ENCODE assay signal across 18 cellular contexts in the genomic region with DNA sequence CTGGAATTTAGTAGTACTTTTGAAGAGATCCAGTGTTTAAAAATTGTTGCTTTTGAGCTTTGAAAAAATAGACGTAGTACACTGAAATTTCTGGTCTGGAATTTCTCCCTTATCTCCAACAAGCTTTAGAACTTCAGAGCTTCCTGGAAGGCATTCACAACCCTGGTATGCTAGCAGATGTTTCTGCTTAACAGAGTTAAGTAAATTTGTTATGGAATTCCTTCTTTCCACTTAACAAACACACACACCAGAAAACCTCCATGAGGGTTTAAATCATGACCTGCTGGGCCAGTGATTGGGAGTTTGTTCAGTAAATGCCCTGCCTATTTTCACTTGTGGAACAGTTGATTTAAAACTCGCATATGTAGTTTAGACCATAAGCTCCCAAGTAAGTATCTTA. TPM values are rescaled to one million over a fixed set of nuclear protein-coding genes. Genes with fewer than 3 reads are reported as not detected.
DNase-seq lines count a peak whose midpoint lies in the region; ATAC-seq and TF ChIP-seq lines count a peak whose summit lies in the region.
"Had no signal": no experiment of that assay in that cellular context is flagged by ENCODE, and none has a peak within 500 bp of the region (broad histone marks: within the 10 kb centered on the region; RNA-seq: fewer than 3 reads in every experiment).

No MANE protein-coding gene starts in this region.

- H3K4me1 ChIP-seq in adipocyte (ENCODE audit: control insufficient read depth, insufficient read depth, low read length), result no peaks in the 10 kb centered on the region
- H3K4me1 ChIP-seq: HAP-1, parathyroid adenoma had no signal

- no peaks in the 10 kb centered on the region for H3K9me3 ChIP-seq in adipocyte (ENCODE audit: control insufficient read depth, low read length)
- H3K9me3 ChIP-seq: HAP-1, mucosa of descending colon had no signal

- H3K9me3 Mint-ChIP-seq in nephron progenitor cell, result no peaks in the 10 kb centered on the region

- DNase-seq in EL (peak; percentile 6), adipocyte (ENCODE audit: low read depth) (peak; percentile 91), fibroblast of peridontal ligament (ENCODE audit: extremely low read depth) (peak; percentile 84), non-pigmented ciliary epithelial cell (ENCODE audit: low read depth) (peak; percentile 52), H7 (no peak), nephron progenitor cell (no peak), head of caudate nucleus (no peak)
- DNase-seq: activated CD4-positive, alpha-beta T cell treated with anti-CD3 and anti-CD28 coated beads for 4 hours; activated naive CD4-positive, alpha-beta T cell treated with anti-CD3 and anti-CD28 coated beads, Interleukin-2, amount 50 U/mL, for 16 hours; cerebellar nuclear complex; KBM-7; mucosa of descending colon; NCI-H1417; T-helper 9 cell had no signal

- H3K27me3 Mint-ChIP-seq in nephron progenitor cell (ENCODE audit: low read depth, poor library complexity), result no peaks in the 10 kb centered on the region

- no peak for ATAC-seq in GM21360 (IDR thresholded peaks at IDR 0.05; ENCODE audit: unreplicated experiment)
- ATAC-seq: mucosa of descending colon had no signal

- no peak overlapping the region for H3K4me3 Mint-ChIP-seq in nephron progenitor cell

- H3K4me3 ChIP-seq in adipocyte (ENCODE audit: low read length) (no peak overlapping the region), H7 (ENCODE audit: insufficient read depth, low read depth, low read length) (no peak overlapping the region)
- H3K4me3 ChIP-seq: HAP-1, mucosa of descending colon had no signal

- TF ChIP-seq CTCF in nephron progenitor cell (IDR thresholded peaks at IDR 0.05), result no peak

- H3K36me3 ChIP-seq in adipocyte (ENCODE audit: control insufficient read depth, insufficient read depth, low read length, severe bottlenecking) (no peaks in the 10 kb centered on the region), H7 (replicated peaks; ENCODE audit: control insufficient read depth, insufficient read depth, low read length) (no peaks in the 10 kb centered on the region)
- H3K36me3 ChIP-seq: HAP-1 had no signal

- intact Hi-C loops in head of caudate nucleus (cut with DNase I), result no loop called here

- no peak overlapping the region for H3K27ac Mint-ChIP-seq in nephron progenitor cell

- no peak overlapping the region for H3K9ac ChIP-seq in adipocyte (ENCODE audit: low read length)
- H3K9ac ChIP-seq: parathyroid adenoma had no signal

- peaks cover 8% of the 10 kb centered on the region for H3K4me1 Mint-ChIP-seq in nephron progenitor cell

- H3K36me3 Mint-ChIP-seq in nephron progenitor cell (ENCODE audit: low read depth), result no peaks in the 10 kb centered on the region

- H3K27me3 ChIP-seq in adipocyte (replicated peaks; ENCODE audit: control insufficient read depth, insufficient read depth, low read length) (no peaks in the 10 kb centered on the region), H7 (ENCODE audit: control insufficient read depth, insufficient read depth, low read length) (no peaks in the 10 kb centered on the region)

RNA-seq across cellular contexts. Expression of a gene that starts 13.7 kb away (rescaled TPM):
- not detected in 2 replicates for total RNA-seq in H7 (2014; rRNA removed; shearing (Covaris generic))
- total RNA-seq: epithelial cell of proximal tubule, mucosa of descending colon had no signal

RNA-seq across cellular contexts. Expression of a gene that starts 40.3 kb away (rescaled TPM):
- total RNA-seq in H7 (2014; rRNA removed; shearing (Covaris generic)), result not detected in 2 replicates
- total RNA-seq: epithelial cell of proximal tubule had no signal

RNA-seq across cellular contexts. Expression of a gene that starts 57.7 kb away (rescaled TPM):
- 63.3 and 71.8 TPM in 2 replicates for total RNA-seq in H7 (2014; rRNA removed; shearing (Covaris generic))

Comparison
In these comparisons a context has a peak if more than half of its experiments do, and no peak if none do; other contexts are left out.
1. DNase-seq: peak in EL (single experiment), adipocyte (single experiment), fibroblast of peridontal ligament (single experiment) and non-pigmented ciliary epithelial cell (single experiment); none in H7 (single experiment), nephron progenitor cell (single experiment) and head of caudate nucleus (0 of 42).